8 cellular contexts compared by ENCODE assay signal in the genomic region with DNA sequence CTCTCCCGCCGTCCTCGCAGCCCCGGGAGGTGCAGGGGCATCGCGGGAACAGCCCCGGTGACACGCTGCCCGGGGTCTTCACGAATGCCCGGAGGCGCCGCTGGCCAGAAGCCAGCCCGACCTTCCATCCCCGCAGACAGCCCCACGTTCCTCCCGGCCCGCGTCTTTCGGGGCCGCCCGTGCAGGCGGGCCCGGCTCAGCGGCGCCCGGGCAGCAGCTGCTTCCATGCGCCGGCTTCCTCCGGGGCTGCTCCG. TPM values are rescaled to one million over a fixed set of nuclear protein-coding genes. Genes with fewer than 3 reads are reported as not detected.
A peak's percentile ranks its signal among the peaks of the same experiment; 100 is the strongest.
DNase-seq lines count a peak whose midpoint lies in the region; ATAC-seq and TF ChIP-seq lines count a peak whose summit lies in the region.

No MANE protein-coding gene starts in this region.

- no peaks in the 10 kb centered on the region for H3K9me3 ChIP-seq in right cardiac atrium (ENCODE audit: control insufficient read depth, low read length)

- DNase-seq in Calu3 = no peak
- peak; percentile 69 to 88 (median 86) for DNase-seq in right cardiac atrium
- no peak for DNase-seq in stimulated activated naive B cell treated with anti-CD40 and anti-IgM and Interleukin-4, amounts not matched to agents 10 μg/mL and 1 μg/mL and 100 μg/mL, for 72 hours
- DNase-seq in stimulated activated naive CD4-positive, alpha-beta T cell treated with Interleukin-2 at 50 U/mL for 16 hours (lab: John Stamatoyannopoulos, UW) = no peak
- DNase-seq in NCI-H82 (lab: John Stamatoyannopoulos, UW) = no peak
- no peak for DNase-seq in NCI-H2081 treated with DMSO at 0.1 percent for 48 hours (lab: John Stamatoyannopoulos, UW)

- H3K27me3 ChIP-seq in right cardiac atrium (ENCODE audit: control insufficient read depth, insufficient read depth) = no peaks in the 10 kb centered on the region

- H3K27ac Mint-ChIP-seq in Calu3 (ENCODE audit: unreplicated experiment) = no peak overlapping the region
- no peak overlapping the region for H3K27ac Mint-ChIP-seq in stimulated activated naive B cell treated with anti-CD40 and anti-IgM and Interleukin-4, amounts not matched to agents 10 μg/mL and 1 μg/mL and 100 μg/mL, for 72 hours

- peak overlapping the region; percentile 72 for H3K27ac ChIP-seq in right cardiac atrium (ENCODE audit: low read length)

- no peaks in the 10 kb centered on the region for H3K9me3 Mint-ChIP-seq in Calu3 (ENCODE audit: low read depth, unreplicated experiment)
- H3K9me3 Mint-ChIP-seq in stimulated activated naive B cell treated with anti-CD40 and anti-IgM and Interleukin-4, amounts not matched to agents 10 μg/mL and 1 μg/mL and 100 μg/mL, for 72 hours = peaks cover 0 to 2% of the 10 kb centered on the region in 2 donors

- intact Hi-C loops in Calu3 (cut with micrococcal nuclease; ENCODE audit: unreplicated experiment) = loop anchor here (2.0 kb wide), 1 partner anchor 119 kb away; no protein-coding TSS in a partner anchor
- intact Hi-C loops in right cardiac atrium (cut with DNase I) = loop anchor here in 1 of 4 donors (5.0 kb wide), 1 partner anchor 118 kb away; no protein-coding TSS in a partner anchor

- TF ChIP-seq CTCF in Calu3 (IDR thresholded peaks at IDR 0.05; ENCODE audit: unreplicated experiment) = no peak
- no peak for TF ChIP-seq CTCF in WI38 (IDR thresholded peaks at IDR 0.05; ENCODE audit: low read depth, low read length)

- H3K4me3 ChIP-seq in WI38 (ENCODE audit: low read depth, low read length) (peak overlapping the region; percentile 69), right cardiac atrium (ENCODE audit: low read length) (peak overlapping the region; percentile 53)

- H3K4me1 Mint-ChIP-seq in Calu3 (ENCODE audit: low read depth, unreplicated experiment) = peaks cover 9% of the 10 kb centered on the region
- H3K4me1 Mint-ChIP-seq in stimulated activated naive B cell treated with anti-CD40 and anti-IgM and Interleukin-4, amounts not matched to agents 10 μg/mL and 1 μg/mL and 100 μg/mL, for 72 hours = peaks cover 28 to 46% of the 10 kb centered on the region in 2 donors

- ATAC-seq in HG02571 (IDR thresholded peaks at IDR 0.05; ENCODE audit: unreplicated experiment) = peak; percentile 0
- no peak for ATAC-seq in right cardiac atrium
- ATAC-seq in stimulated activated naive B cell treated with anti-CD40 and anti-IgM and Interleukin-4, amounts not matched to agents 10 μg/mL and 1 μg/mL and 100 μg/mL, for 72 hours (replicated peaks) = peak; percentile 1 to 2

- H3K36me3 Mint-ChIP-seq in Calu3 (ENCODE audit: insufficient read depth, unreplicated experiment) = peaks cover 32% of the 10 kb centered on the region
- H3K36me3 Mint-ChIP-seq in stimulated activated naive B cell treated with anti-CD40 and anti-IgM and Interleukin-4, amounts not matched to agents 10 μg/mL and 1 μg/mL and 100 μg/mL, for 72 hours = peaks cover 16 to 20% of the 10 kb centered on the region in 2 donors

- CTCF ChIA-PET in Calu3 (lab: Charles Lee) = interaction anchor here (0.5 to 3.6 kb wide), 11 partner anchors 9 to 737 kb away, joined by 3 to 43 read pairs (median 4); a partner anchor contains a TSS

- 0% methylated on average over 31 of the region's 31 CpGs for WGBS in right cardiac atrium

- BruUV-seq in Calu3 (replicated peaks; lab: Mats Ljungman, UMichigan) = no TSS peak

- peak overlapping the region; percentile 80 for H3K4me3 Mint-ChIP-seq in Calu3 (ENCODE audit: low read depth, unreplicated experiment)
- H3K4me3 Mint-ChIP-seq in stimulated activated naive B cell treated with anti-CD40 and anti-IgM and Interleukin-4, amounts not matched to agents 10 μg/mL and 1 μg/mL and 100 μg/mL, for 72 hours = peak overlapping the region; percentile 78 to 87

- H3K4me1 ChIP-seq in right cardiac atrium (ENCODE audit: control insufficient read depth, insufficient read depth, low read length) = peaks cover 8% of the 10 kb centered on the region

- H3K27me3 Mint-ChIP-seq in Calu3 (ENCODE audit: unreplicated experiment) = no peaks in the 10 kb centered on the region
- H3K27me3 Mint-ChIP-seq in stimulated activated naive B cell treated with anti-CD40 and anti-IgM and Interleukin-4, amounts not matched to agents 10 μg/mL and 1 μg/mL and 100 μg/mL, for 72 hours = no peaks in the 10 kb centered on the region

RNA-seq across cellular contexts. Expression of a gene that starts 0.8 kb away (rescaled TPM):
- total RNA-seq in Calu3 (2022) (33.7 and 36.8 TPM in 2 replicates), right cardiac atrium (1 to 10 TPM; 5.2 to 6.9 (median 5.8) TPM)
- polyA plus RNA-seq in right cardiac atrium = 6.5 TPM

RNA-seq across cellular contexts. Expression of a gene that starts 3.6 kb away (rescaled TPM):
- total RNA-seq in Calu3 (2022) (7.1 and 13.2 TPM in 2 replicates), right cardiac atrium (100 to 1,000 TPM; 161 to 218 (median 192) TPM)
- polyA plus RNA-seq in right cardiac atrium = 243 TPM

RNA-seq across cellular contexts. Expression of a gene that starts 15.6 kb away (rescaled TPM):
- total RNA-seq in Calu3 (2022) (70.1 and 71.8 TPM in 2 replicates), right cardiac atrium (1,000 to 10,000 TPM; 1,091 to 1,370 (median 1,238) TPM)
- 1,790 TPM for polyA plus RNA-seq in right cardiac atrium

RNA-seq across cellular contexts. Expression of a gene that starts 36.1 kb away (rescaled TPM):
- 0.38 and 0.42 TPM in 2 replicates for total RNA-seq in Calu3 (2022)
- 1 to 10 TPM; 2.8 to 4.4 (median 3.6) TPM for total RNA-seq in right cardiac atrium
- 2.3 TPM for polyA plus RNA-seq in right cardiac atrium

Comparison
In these comparisons a context has a peak if more than half of its experiments do, and no peak if none do; other contexts are left out.
1. DNase-seq: peak in right cardiac atrium (3 of 3); none in Calu3 (single experiment), stimulated activated naive B cell treated with anti-CD40 and anti-IgM and Interleukin-4, amounts not matched to agents 10 μg/mL and 1 μg/mL and 100 μg/mL, for 72 hours (single experiment), stimulated activated naive CD4-positive, alpha-beta T cell treated with Interleukin-2 at 50 U/mL for 16 hours (single experiment), NCI-H82 (single experiment) and NCI-H2081 treated with DMSO at 0.1 percent for 48 hours (single experiment).
2. ATAC-seq: peak in HG02571 (single experiment) and stimulated activated naive B cell treated with anti-CD40 and anti-IgM and Interleukin-4, amounts not matched to agents 10 μg/mL and 1 μg/mL and 100 μg/mL, for 72 hours (2 of 2); none in right cardiac atrium (0 of 2).
3. RNA of a gene that starts 3.6 kb away (total RNA-seq): 161 to 218 TPM in right cardiac atrium; 7.1 to 13.2 TPM in Calu3; every median in the first group is over 10 times any median in the second.
4. RNA of a gene that starts 15.6 kb away (total RNA-seq): 1,091 to 1,370 TPM in right cardiac atrium; 70.1 to 71.8 TPM in Calu3; every median in the first group is over 10 times any median in the second.